8 cellular contexts compared by ENCODE assay signal in genomic region chr4:4541661-4542570, GRCh38. TPM values are rescaled to one million over a fixed set of nuclear protein-coding genes. Genes with fewer than 3 reads are reported as not detected.
DNase-seq lines count a peak whose midpoint lies in the region; ATAC-seq and TF ChIP-seq lines count a peak whose summit lies in the region.

TSS of gene STX18 (minus strand) at chr4:4542048. CDS start at chr4:4541964, 84 bp downstream.

- H3K27ac ChIP-seq in CD4-positive, alpha-beta T cell (ENCODE audit: low read depth, low read length), result peak within 1 kb of the TSS; percentile 58
- no peak within 1 kb of the TSS for H3K27ac ChIP-seq in ectodermal cell (ENCODE audit: insufficient read depth, low read depth, low read length, poor library complexity, severe bottlenecking)
- H3K27ac ChIP-seq in lower lobe of right lung, result peak within 1 kb of the TSS; percentile 92

- CTCF ChIA-PET in CD4-positive, alpha-beta T cell (lab: Charles Lee), result interaction anchor here (0.9 to 2.3 kb wide), 3 partner anchors 17 to 54 kb away, joined by 4 to 7 read pairs (median 5); no protein-coding TSS in a partner anchor
- CTCF ChIA-PET in activated CD8-positive, alpha-beta T cell treated with anti-CD3 and anti-CD28 coated beads, Interleukin-2, amount 10 ng/mL, durations not matched to agents 7 days and 5 days (lab: Charles Lee), result interaction anchor here (0.6 to 3.9 kb wide), 6 partner anchors 12 to 286 kb away, joined by 3 to 19 read pairs (median 3); no protein-coding TSS in a partner anchor

- H3K27ac Mint-ChIP-seq in CD4-positive, alpha-beta T cell, result peak within 1 kb of the TSS; percentile 97
- peak within 1 kb of the TSS; percentile 93 for H3K27ac Mint-ChIP-seq in activated CD8-positive, alpha-beta T cell treated with anti-CD3 and anti-CD28 coated beads, Interleukin-2, amount 10 ng/mL, durations not matched to agents 7 days and 5 days

- peak within 1 kb of the TSS; percentile 98 for H3K4me3 Mint-ChIP-seq in CD4-positive, alpha-beta T cell
- peak within 1 kb of the TSS; percentile 87 for H3K4me3 Mint-ChIP-seq in activated CD8-positive, alpha-beta T cell treated with anti-CD3 and anti-CD28 coated beads, Interleukin-2, amount 10 ng/mL, durations not matched to agents 7 days and 5 days

- H3K27me3 ChIP-seq in CD4-positive, alpha-beta T cell (ENCODE audit: control insufficient read depth, insufficient read depth, low read length), result no peaks in the 10 kb centered on the region
- H3K27me3 ChIP-seq in ectodermal cell (ENCODE audit: control insufficient read depth, insufficient read depth, low read length, poor library complexity, severe bottlenecking) (no peaks in the 10 kb centered on the region), lower lobe of right lung (ENCODE audit: low read depth) (no peaks in the 10 kb centered on the region)

- H3K9me3 Mint-ChIP-seq in CD4-positive, alpha-beta T cell, result no peaks in the 10 kb centered on the region
- H3K9me3 Mint-ChIP-seq in activated CD8-positive, alpha-beta T cell treated with anti-CD3 and anti-CD28 coated beads, Interleukin-2, amount 10 ng/mL, durations not matched to agents 7 days and 5 days (ENCODE audit: insufficient read depth), result no peaks in the 10 kb centered on the region

- H3K9me3 ChIP-seq in CD4-positive, alpha-beta T cell (ENCODE audit: control insufficient read depth, low read length), result no peaks in the 10 kb centered on the region
- H3K9me3 ChIP-seq in ectodermal cell (ENCODE audit: control insufficient read depth, low read length) (no peaks in the 10 kb centered on the region), lower lobe of right lung (no peaks in the 10 kb centered on the region)

- 0 to 1% methylated on average over 76 of the region's 76 CpGs for WGBS in ectodermal cell, 2 experiments

- no peaks in the 10 kb centered on the region for H3K27me3 Mint-ChIP-seq in CD4-positive, alpha-beta T cell
- no peaks in the 10 kb centered on the region for H3K27me3 Mint-ChIP-seq in activated CD8-positive, alpha-beta T cell treated with anti-CD3 and anti-CD28 coated beads, Interleukin-2, amount 10 ng/mL, durations not matched to agents 7 days and 5 days (ENCODE audit: low read depth)

- H3K36me3 ChIP-seq in ectodermal cell (ENCODE audit: control insufficient read depth, insufficient read depth, low read length) (no peaks in the 10 kb centered on the region), lower lobe of right lung (peaks cover 3% of the 10 kb centered on the region)

- peak; percentile 74 to 92 (median 86) for DNase-seq in CD4-positive, alpha-beta T cell
- DNase-seq in NCI-H82 treated with DMSO at 0.1 percent for 48 hours (lab: John Stamatoyannopoulos, UW; ENCODE audit: unreplicated experiment) (peak; percentile 41), lower lobe of right lung (peak; percentile 92)
- peak; percentile 90 for DNase-seq in activated CD8-positive, alpha-beta T cell treated with anti-CD3 and anti-CD28 coated beads, Interleukin-2, amount 10 ng/mL, durations not matched to agents 7 days and 5 days
- peak; percentile 79 to 84 (median 80) for DNase-seq in stimulated activated CD4-positive, alpha-beta T cell treated with anti-CD3 and anti-CD28 coated beads, TNF-alpha, amount 100 ng/mL, for 4 hours (ENCODE audit: low read depth in 3 of 3)

- H3K36me3 Mint-ChIP-seq in CD4-positive, alpha-beta T cell (ENCODE audit: low read depth), result peaks cover 33% of the 10 kb centered on the region
- peaks cover 7% of the 10 kb centered on the region for H3K36me3 Mint-ChIP-seq in activated CD8-positive, alpha-beta T cell treated with anti-CD3 and anti-CD28 coated beads, Interleukin-2, amount 10 ng/mL, durations not matched to agents 7 days and 5 days (ENCODE audit: low read depth)

- peaks cover 16% of the 10 kb centered on the region for H3K4me1 ChIP-seq in ectodermal cell (ENCODE audit: control insufficient read depth, insufficient read depth, low read length)
- peaks cover 36% of the 10 kb centered on the region for H3K4me1 ChIP-seq in lower lobe of right lung

- peaks cover 69% of the 10 kb centered on the region for H3K4me1 Mint-ChIP-seq in CD4-positive, alpha-beta T cell (ENCODE audit: low read depth)
- H3K4me1 Mint-ChIP-seq in activated CD8-positive, alpha-beta T cell treated with anti-CD3 and anti-CD28 coated beads, Interleukin-2, amount 10 ng/mL, durations not matched to agents 7 days and 5 days (ENCODE audit: low read depth), result peaks cover 41% of the 10 kb centered on the region

- TF ChIP-seq CTCF in CD4-positive, alpha-beta T cell (IDR thresholded peaks at IDR 0.05), result no peak
- TF ChIP-seq CTCF in lower lobe of right lung (IDR thresholded peaks at IDR 0.05), result no peak

- POLR2A ChIA-PET in CD4-positive, alpha-beta T cell (lab: Charles Lee), result interaction anchor here (0.6 to 2.3 kb wide), 14 partner anchors 9 to 825 kb away, joined by 3 to 25 read pairs (median 4); partner anchors contain the start of genes LYAR and TMEM128
- POLR2A ChIA-PET in activated CD8-positive, alpha-beta T cell treated with anti-CD3 and anti-CD28 coated beads, Interleukin-2, amount 10 ng/mL, durations not matched to agents 7 days and 5 days (lab: Charles Lee), result interaction anchor here (0.6 to 1.8 kb wide), 15 partner anchors 9 to 343 kb away, joined by 3 to 13 read pairs (median 3); partner anchors contain the start of gene TMEM128

- ATAC-seq in CD4-positive, alpha-beta T cell (ENCODE audit: poor library complexity), result peak; percentile 92
- ATAC-seq in GM19397 (IDR thresholded peaks at IDR 0.05; ENCODE audit: unreplicated experiment), result peak; percentile 91
- ATAC-seq in HG03565 (IDR thresholded peaks at IDR 0.05; ENCODE audit: unreplicated experiment), result peak; percentile 81
- peak; percentile 98 for ATAC-seq in activated CD8-positive, alpha-beta T cell treated with anti-CD3 and anti-CD28 coated beads, Interleukin-2, amount 10 ng/mL, durations not matched to agents 7 days and 5 days
- peak; percentile 98 to 99 for ATAC-seq in lower lobe of right lung

- intact Hi-C loops in CD4-positive, alpha-beta T cell (cut with DNase I, micrococcal nuclease), result loop anchor here (1.0 to 10.0 kb wide), 6 partner anchors 33 to 587 kb away; partner anchors contain the start of genes TMEM128 (in 2 of the 2), LYAR (in 1 of the 2) and ZBTB49 (in 1 of the 2)
- intact Hi-C loops in lower lobe of right lung (cut with DNase I), result no loop called here

- H3K4me3 ChIP-seq in ectodermal cell (ENCODE audit: insufficient read depth, low read depth, low read length) (peak within 1 kb of the TSS; percentile 91), lower lobe of right lung (peak within 1 kb of the TSS; percentile 98)

RNA-seq across cellular contexts. Expression of gene STX18, which starts in this region (rescaled TPM):
- total RNA-seq in CD4-positive, alpha-beta T cell, result 10 to 100 TPM; 15.2 to 15.5 TPM
- total RNA-seq in activated CD8-positive, alpha-beta T cell treated with anti-CD3 and anti-CD28 coated beads, Interleukin-2, amount 10 ng/mL, durations not matched to agents 7 days and 5 days, result 10 to 100 TPM; 21.2 to 24.9 TPM
- polyA plus RNA-seq in ectodermal cell (2013, experiment 1 of 4), result 32.4 TPM
- polyA plus RNA-seq in ectodermal cell (2013, experiment 2 of 4), result 47.0 TPM
- polyA plus RNA-seq in ectodermal cell (2013, experiment 3 of 4), result 32.0 TPM
- polyA plus RNA-seq in ectodermal cell (2013, experiment 4 of 4), result 42.2 TPM
- 36.5 TPM for total RNA-seq in lower lobe of right lung

Comparison
In these comparisons a context has a peak if more than half of its experiments do, and no peak if none do; other contexts are left out.
1. DNase-seq: peak in every context shown above with its lines; median percentile 92 in lower lobe of right lung; 90 in activated CD8-positive, alpha-beta T cell treated with anti-CD3 and anti-CD28 coated beads, Interleukin-2, amount 10 ng/mL, durations not matched to agents 7 days and 5 days; 86 in CD4-positive, alpha-beta T cell; 80 in stimulated activated CD4-positive, alpha-beta T cell treated with anti-CD3 and anti-CD28 coated beads, TNF-alpha, amount 100 ng/mL, for 4 hours; 41 in NCI-H82 treated with DMSO at 0.1 percent for 48 hours.